In genomic region chr13:66503890-66504289, GRCh38 we compare ENCODE assay signal across 13 cellular contexts.
"Had no signal": no experiment of that assay in that cellular context is flagged by ENCODE, and none has a peak within 500 bp of the region (broad histone marks: within the 10 kb centered on the region; RNA-seq: fewer than 3 reads in every experiment).

No MANE protein-coding gene starts in this region.

- H3K27me3 Mint-ChIP-seq: activated naive CD4-positive, alpha-beta T cell treated with anti-CD3 and anti-CD28 coated beads, Interleukin-2, amount 50 U/mL, for 24 hours; brain had no signal

- H3K9me3 Mint-ChIP-seq: activated naive CD4-positive, alpha-beta T cell treated with anti-CD3 and anti-CD28 coated beads, Interleukin-2, amount 50 U/mL, for 24 hours; natural killer cell had no signal

- DNase-seq: activated CD4-positive, alpha-beta T cell treated with anti-CD3 and anti-CD28 coated beads, Interleukin-2, amount 50 U/mL, for 1 hour; activated T-cell treated with anti-CD3 and anti-CD28 coated beads for 4 hours; amniotic stem cell; foreskin melanocyte; head of caudate nucleus; midbrain; natural killer cell; occipital lobe; stimulated activated naive CD4-positive, alpha-beta T cell treated with Interleukin-2 at 50 U/mL for 16 hours; trophoblast cell had no signal

- H3K36me3 ChIP-seq: prostate gland had no signal

- H3K4me1 ChIP-seq: prostate gland had no signal

- H3K36me3 Mint-ChIP-seq: activated naive CD4-positive, alpha-beta T cell treated with anti-CD3 and anti-CD28 coated beads, Interleukin-2, amount 50 U/mL, for 24 hours; brain; natural killer cell had no signal

- H3K4me1 Mint-ChIP-seq: activated naive CD4-positive, alpha-beta T cell treated with anti-CD3 and anti-CD28 coated beads, Interleukin-2, amount 50 U/mL, for 24 hours had no signal

- H3K27ac ChIP-seq: prostate gland had no signal

- H3K27ac Mint-ChIP-seq: activated naive CD4-positive, alpha-beta T cell treated with anti-CD3 and anti-CD28 coated beads, Interleukin-2, amount 50 U/mL, for 24 hours; brain; natural killer cell had no signal

- H3K9me3 ChIP-seq: prostate gland had no signal

- H3K4me3 Mint-ChIP-seq: activated naive CD4-positive, alpha-beta T cell treated with anti-CD3 and anti-CD28 coated beads, Interleukin-2, amount 50 U/mL, for 24 hours; brain; natural killer cell had no signal

- H3K4me3 ChIP-seq: prostate gland had no signal
